In the genomic region with DNA sequence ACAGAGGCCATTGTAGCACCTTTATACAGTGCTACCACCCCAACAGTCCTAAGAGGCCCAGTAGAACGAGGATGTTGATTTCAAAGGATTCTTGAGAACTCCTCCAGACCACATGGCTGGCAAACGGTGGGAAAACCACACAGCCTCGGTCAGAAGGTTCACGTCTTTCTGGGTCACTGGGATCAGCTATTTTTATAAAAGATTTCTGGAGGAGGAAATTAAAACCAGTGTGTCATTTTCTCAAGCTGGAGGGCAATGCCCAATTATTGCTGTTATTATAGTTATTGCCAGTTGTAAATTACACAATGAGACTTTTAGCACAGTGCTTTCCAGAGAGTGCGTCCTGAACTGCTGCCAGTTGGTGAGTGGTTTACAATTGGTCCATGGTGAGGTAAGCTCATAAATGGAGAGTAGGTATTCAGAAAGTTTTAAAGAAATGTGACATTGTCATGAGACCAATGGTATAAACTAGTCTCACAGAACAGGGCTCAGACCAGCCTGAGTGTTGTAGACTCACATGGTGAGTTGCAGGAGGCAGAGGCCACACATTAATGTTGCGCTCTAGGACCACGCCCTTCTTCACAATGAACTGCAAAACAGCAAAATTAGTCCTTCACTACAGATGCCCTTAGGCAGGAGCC, we compare ENCODE assay signal across 26 cellular contexts. TPM values are rescaled to one million over a fixed set of nuclear protein-coding genes. Genes with fewer than 3 reads are reported as not detected.
A peak's percentile ranks its signal among the peaks of the same experiment; 100 is the strongest.
DNase-seq lines count a peak whose midpoint lies in the region; ATAC-seq and TF ChIP-seq lines count a peak whose summit lies in the region.
"Had no signal": no experiment of that assay in that cellular context is flagged by ENCODE, and none has a peak within 500 bp of the region (broad histone marks: within the 10 kb centered on the region; RNA-seq: fewer than 3 reads in every experiment).

No MANE protein-coding gene starts in this region.

- H3K9me3 ChIP-seq in thyroid gland = no peaks in the 10 kb centered on the region
- H3K9me3 ChIP-seq: adrenal gland had no signal

- 57% methylated on average over 7 of the region's 7 CpGs for WGBS in thyroid gland, 2 donors

- intact Hi-C loops in thyroid gland (cut with DNase I) = no loop called here

- H3K4me3 ChIP-seq in thyroid gland (replicated peaks in 1 of 3) = no peak overlapping the region
- H3K4me3 ChIP-seq: adrenal gland, GM23338, heart left ventricle had no signal

- H3K36me3 ChIP-seq in thyroid gland = no peaks in the 10 kb centered on the region
- H3K36me3 ChIP-seq: adrenal gland, heart left ventricle had no signal

- DNase-seq in NCI-H1417 (lab: John Stamatoyannopoulos, UW) = peak in 2 of 3 experiments; percentile 26 to 72
- no peak for DNase-seq in NCI-H1417 treated with DMSO at 0.1 percent for 48 hours (lab: John Stamatoyannopoulos, UW)
- DNase-seq in NCI-H748 (lab: John Stamatoyannopoulos, UW; ENCODE audit: unreplicated experiment) = peak; percentile 65
- peak in 1 of 2 donors; percentile 61 for DNase-seq in foreskin keratinocyte
- DNase-seq in thyroid gland = peak; percentile 69 to 74
- DNase-seq in central memory CD4-positive, alpha-beta T cell = no peak
- DNase-seq: activated CD4-positive, alpha-beta T cell treated with anti-CD3 and anti-CD28 coated beads, Interleukin-2, amount 50 U/mL, for 1 hour; activated naive CD4-positive, alpha-beta T cell; activated T-cell treated with anti-CD3 and anti-CD28 coated beads, Interleukin-2, amount 50 U/mL, for 48 hours; adrenal gland; CD8-positive, alpha-beta T cell; DMS 273 treated with DMSO at 0.1 percent for 48 hours; effector memory CD4-positive, alpha-beta T cell; erythroblast; heart left ventricle; mesenchymal stem cell; NCI-H2107; NCI-H524; SHP77; stimulated activated naive CD4-positive, alpha-beta T cell treated with Interleukin-2 at 50 U/mL for 16 hours had no signal

- H3K27ac ChIP-seq in foreskin keratinocyte = no peak overlapping the region
- H3K27ac ChIP-seq in thyroid gland = no peak overlapping the region
- H3K27ac ChIP-seq: adrenal gland, heart left ventricle had no signal

- no peaks in the 10 kb centered on the region for H3K4me1 ChIP-seq in foreskin keratinocyte
- H3K4me1 ChIP-seq in thyroid gland = peaks cover 0 to 5% of the 10 kb centered on the region in 2 donors
- H3K4me1 ChIP-seq: adrenal gland, heart left ventricle had no signal

- ATAC-seq in foreskin keratinocyte (peak; percentile 40), HG03354 (IDR thresholded peaks at IDR 0.05; ENCODE audit: poor library complexity, severe bottlenecking, unreplicated experiment) (no peak), HG03039 (IDR thresholded peaks at IDR 0.05; ENCODE audit: unreplicated experiment) (no peak)
- ATAC-seq: CD8-positive, alpha-beta T cell; GM23338; heart left ventricle had no signal

- TF ChIP-seq CTCF in foreskin keratinocyte (conservative IDR thresholded peaks at IDR 0.05) = no peak
- no peak for TF ChIP-seq CTCF in thyroid gland (IDR thresholded peaks at IDR 0.05)

- no peak for TF ChIP-seq POLR2A in thyroid gland (IDR thresholded peaks at IDR 0.05)

- H3K27me3 ChIP-seq in foreskin keratinocyte = no peaks in the 10 kb centered on the region
- no peaks in the 10 kb centered on the region for H3K27me3 ChIP-seq in thyroid gland
- H3K27me3 ChIP-seq: adrenal gland had no signal

RNA-seq across cellular contexts. Expression of gene PPP1R14C, which starts 8.4 kb away (rescaled TPM):
- total RNA-seq in foreskin keratinocyte (32.5 and 36.4 TPM in 2 replicates), thyroid gland (100 to 1,000 TPM in 1 of 4 donors, 10 to 100 TPM in 3; 34.7 to 102 (median 79.7) TPM)
- polyA plus RNA-seq in foreskin keratinocyte = 31.2 and 32.9 TPM in 2 replicates
- total RNA-seq: CD8-positive, alpha-beta T cell; fibroblast of villous mesenchyme; G401; myocyte had no signal

Comparison
In these comparisons a context has a peak if more than half of its experiments do, and no peak if none do; other contexts are left out.
1. DNase-seq: peak in NCI-H1417 (2 of 3), NCI-H748 (single experiment) and thyroid gland (2 of 2); none in NCI-H1417 treated with DMSO at 0.1 percent for 48 hours (single experiment) and central memory CD4-positive, alpha-beta T cell (single experiment).